Comparison of ENCODE assay signal across 13 cellular contexts in genomic region chr6:143939364-143939763, GRCh38.
"Had no signal": no experiment of that assay in that cellular context is flagged by ENCODE, and none has a peak within 500 bp of the region (broad histone marks: within the 10 kb centered on the region; RNA-seq: fewer than 3 reads in every experiment).

No MANE protein-coding gene starts in this region.

- H3K36me3 ChIP-seq: brain microvascular endothelial cell, pancreas, thyroid gland, uterus had no signal

- H3K4me3 ChIP-seq: hepatocyte, pancreas, thyroid gland, uterus had no signal

- H3K4me1 ChIP-seq: thyroid gland, uterus had no signal

- H3K27ac Mint-ChIP-seq: activated B cell treated with CpG ODN at 0.5 μM for 24 hours; activated CD4-positive, alpha-beta T cell treated with anti-CD3 and anti-CD28 coated beads, Interleukin-2, amount 10 ng/mL, durations not matched to agents 7 days and 5 days; effector memory CD8-positive, alpha-beta T cell had no signal

- H3K9me3 ChIP-seq: pancreas, thyroid gland, uterus had no signal

- H3K4me1 Mint-ChIP-seq: activated B cell treated with CpG ODN at 0.5 μM for 24 hours had no signal

- ATAC-seq: left ventricle myocardium superior had no signal

- H3K27me3 ChIP-seq: brain microvascular endothelial cell, hepatocyte, pancreas, thyroid gland, uterus had no signal

- H3K9me3 Mint-ChIP-seq: activated B cell treated with CpG ODN at 0.5 μM for 24 hours; activated CD4-positive, alpha-beta T cell treated with anti-CD3 and anti-CD28 coated beads, Interleukin-2, amount 10 ng/mL, durations not matched to agents 7 days and 5 days; activated naive CD4-positive, alpha-beta T cell treated with anti-CD3 and anti-CD28 coated beads, Interleukin-2, amount 50 U/mL, for 24 hours; effector memory CD8-positive, alpha-beta T cell had no signal

- DNase-seq: activated B cell treated with CpG ODN at 0.5 μM for 24 hours, amniotic stem cell, kidney, left ventricle myocardium superior, retina had no signal

- H3K27me3 Mint-ChIP-seq: activated B cell treated with CpG ODN at 0.5 μM for 24 hours; activated naive CD4-positive, alpha-beta T cell treated with anti-CD3 and anti-CD28 coated beads, Interleukin-2, amount 50 U/mL, for 24 hours had no signal

- H3K4me3 Mint-ChIP-seq: activated B cell treated with CpG ODN at 0.5 μM for 24 hours; activated CD4-positive, alpha-beta T cell treated with anti-CD3 and anti-CD28 coated beads, Interleukin-2, amount 10 ng/mL, durations not matched to agents 7 days and 5 days; activated naive CD4-positive, alpha-beta T cell treated with anti-CD3 and anti-CD28 coated beads, Interleukin-2, amount 50 U/mL, for 24 hours; effector memory CD8-positive, alpha-beta T cell had no signal
